ENCODE assay signal across 8 cellular contexts in genomic region chr17:5249615-5250014, GRCh38. TPM values are rescaled to one million over a fixed set of nuclear protein-coding genes. Genes with fewer than 3 reads are reported as not detected.
DNase-seq lines count a peak whose midpoint lies in the region; ATAC-seq and TF ChIP-seq lines count a peak whose summit lies in the region.

No MANE protein-coding gene starts in this region.

- H3K27me3 ChIP-seq in GM23338 (ENCODE audit: insufficient read depth), result no peaks in the 10 kb centered on the region
- H3K27me3 ChIP-seq in lower lobe of right lung (ENCODE audit: low read depth), result no peaks in the 10 kb centered on the region

- H3K36me3 ChIP-seq in GM23338 (ENCODE audit: insufficient read depth) (no peaks in the 10 kb centered on the region), lower lobe of right lung (no peaks in the 10 kb centered on the region)

- no peaks in the 10 kb centered on the region for H3K9me3 Mint-ChIP-seq in GM23338

- no peaks in the 10 kb centered on the region for H3K79me2 ChIP-seq in GM23338 (replicated peaks; ENCODE audit: insufficient read depth)

- peaks cover 5% of the 10 kb centered on the region; the same call in 1 of the 3 replicates for H3K4me1 Mint-ChIP-seq in GM23338

- no peak overlapping the region for H3K27ac ChIP-seq in GM23338 (ENCODE audit: low read depth)
- no peak overlapping the region for H3K27ac ChIP-seq in lower lobe of right lung

- peak; percentile 71 for DNase-seq in AG08396 (ENCODE audit: low spot score)
- peak; percentile 81 for DNase-seq in GM23338 (ENCODE audit: low spot score)
- DNase-seq in NCI-H460 (ENCODE audit: extremely low read depth, low read depth), result peak; percentile 75
- peak; percentile 58 to 67 for DNase-seq in activated CD4-positive, alpha-beta T cell treated with anti-CD3 and anti-CD28 coated beads for 4 hours
- peak; percentile 84 for DNase-seq in dermis blood vessel endothelial cell
- no peak for DNase-seq in lower lobe of right lung
- DNase-seq in stimulated activated CD8-positive, alpha-beta memory T cell treated with anti-CD3 and anti-CD28 coated beads, Interleukin-2, amount 100 ng/mL, for 1 hour (ENCODE audit: low read depth in 2 of 2), result peak; percentile 31 to 33

- intact Hi-C loops in lower lobe of right lung (cut with DNase I), result no loop called here

- peaks cover 3% of the 10 kb centered on the region for H3K27me3 Mint-ChIP-seq in GM23338 (ENCODE audit: insufficient read depth, low read depth, poor library complexity)

- no peaks in the 10 kb centered on the region for H3K9me2 ChIP-seq in GM23338 (ENCODE audit: insufficient read depth)

- no peaks in the 10 kb centered on the region for H3F3A ChIP-seq in GM23338 (replicated peaks; ENCODE audit: low read depth)

- no peaks in the 10 kb centered on the region; the same call in 1 of the 2 replicates for H3K4me1 ChIP-seq in GM23338 (ENCODE audit: insufficient read depth)
- H3K4me1 ChIP-seq in lower lobe of right lung, result no peaks in the 10 kb centered on the region

- H3K27ac Mint-ChIP-seq in GM23338, result no peak overlapping the region

- no peak overlapping the region for H3K4me3 ChIP-seq in GM23338
- no peak overlapping the region for H3K4me3 ChIP-seq in lower lobe of right lung

- H3K4me3 Mint-ChIP-seq in GM23338, result no peak overlapping the region

- H3K4me2 ChIP-seq in GM23338, result no peak overlapping the region

- no peaks in the 10 kb centered on the region for H3K36me3 Mint-ChIP-seq in GM23338 (ENCODE audit: low read depth)

- no peak overlapping the region; the same call in 1 of the 2 replicates for H2AFZ ChIP-seq in GM23338

- peak; percentile 78 to 81 for TF ChIP-seq CTCF in GM23338 (conservative IDR thresholded peaks at IDR 0.05; ENCODE audit: low read depth in 2 of 2)
- TF ChIP-seq CTCF in lower lobe of right lung (IDR thresholded peaks at IDR 0.05), result peak; percentile 55

- peak; percentile 91 for ATAC-seq in GM23338
- peak; percentile 66 to 76 for ATAC-seq in lower lobe of right lung
- ATAC-seq in HG03039 (IDR thresholded peaks at IDR 0.05; ENCODE audit: unreplicated experiment), result no peak

- no peaks in the 10 kb centered on the region for H4K20me1 ChIP-seq in GM23338 (replicated peaks; ENCODE audit: insufficient read depth)

- no peaks in the 10 kb centered on the region for H3K9me3 ChIP-seq in lower lobe of right lung

TF ChIP-seq in GM23338, 12 proteins besides CTCF, POLR2A, EP300 and RAD21 (continues in another document):
- TF ChIP-seq JUNB (IDR thresholded peaks at IDR 0.05; ENCODE audit: unreplicated experiment) (no peak), ZNF462 (CRISPR knock-in tag; IDR thresholded peaks at IDR 0.05) (no peak), STAT1 (IDR thresholded peaks at IDR 0.05; ENCODE audit: unreplicated experiment) (no peak), EZH2 (IDR thresholded peaks at IDR 0.05; ENCODE audit: low read depth, unreplicated experiment) (no peak), ZNF114 (CRISPR knock-in tag; IDR thresholded peaks at IDR 0.05) (no peak), POLR2AphosphoS5 (IDR thresholded peaks at IDR 0.05; ENCODE audit: low read depth) (no peak), EZH2phosphoT487 (IDR thresholded peaks at IDR 0.05; ENCODE audit: unreplicated experiment) (no peak), NANOG (IDR thresholded peaks at IDR 0.05; ENCODE audit: borderline replicate concordance) (no peak)

RNA-seq across cellular contexts. Expression of gene SCIMP, which starts 15.0 kb away (rescaled TPM):
- not detected in 2 replicates for total RNA-seq in GM23338 (2014; rRNA removed; shearing (Covaris generic))
- polyA plus RNA-seq in GM23338 (2016; fragmentation: Nextera tagmentation; extraction: Ambion mirVana), result 0.24 and 0.36 TPM in 2 replicates
- total RNA-seq in NCI-H460 (2014; rRNA removed; shearing (Covaris generic)), result not detected in 2 replicates
- polyA plus RNA-seq in NCI-H460 (2014; cell fraction: nucleus; rRNA removed), result not detected in 2 replicates
- total RNA-seq in dermis blood vessel endothelial cell (not detected in 2 replicates), lower lobe of right lung (35.5 TPM)

RNA-seq across cellular contexts. Expression of gene RABEP1, which starts 32.5 kb away (rescaled TPM):
- total RNA-seq in GM23338 (2014; rRNA removed; shearing (Covaris generic)), result 31.3 and 37.0 TPM in 2 replicates
- 70.3 and 88.1 TPM in 2 replicates for polyA plus RNA-seq in GM23338 (2016; fragmentation: Nextera tagmentation; extraction: Ambion mirVana)
- total RNA-seq in NCI-H460 (2014; rRNA removed; shearing (Covaris generic)), result 48.6 and 54.2 TPM in 2 replicates
- 26.9 and 46.5 TPM in 2 replicates for polyA plus RNA-seq in NCI-H460 (2014; cell fraction: nucleus; rRNA removed)
- total RNA-seq in dermis blood vessel endothelial cell (53.9 and 72.3 TPM in 2 replicates), lower lobe of right lung (44.2 TPM)

RNA-seq across cellular contexts. Expression of gene ZNF594, which starts 57.9 kb away (rescaled TPM):
- total RNA-seq in GM23338 (2014; rRNA removed; shearing (Covaris generic)), result 15.6 and 16.2 TPM in 2 replicates
- 5.3 and 7.0 TPM in 2 replicates for polyA plus RNA-seq in GM23338 (2016; fragmentation: Nextera tagmentation; extraction: Ambion mirVana)
- total RNA-seq in NCI-H460 (2014; rRNA removed; shearing (Covaris generic)), result 8.7 and 10.2 TPM in 2 replicates
- 6.2 and 15.6 TPM in 2 replicates for polyA plus RNA-seq in NCI-H460 (2014; cell fraction: nucleus; rRNA removed)
- total RNA-seq in dermis blood vessel endothelial cell, result 3.4 and 4.8 TPM in 2 replicates
- total RNA-seq in lower lobe of right lung, result 8.7 TPM

Comparison
In these comparisons a context has a peak if more than half of its experiments do, and no peak if none do; other contexts are left out.
1. RNA of gene SCIMP, which starts 15.0 kb away (total RNA-seq): 35.5 TPM in lower lobe of right lung (single experiment); not detected in GM23338, not detected in NCI-H460 and not detected in dermis blood vessel endothelial cell; every median in the first group is over 10 times any median in the second.